In genomic region chr11:74926304-74927030, GRCh38 we compare ENCODE assay signal across 12 cellular contexts.
DNase-seq lines count a peak whose midpoint lies in the region; ATAC-seq and TF ChIP-seq lines count a peak whose summit lies in the region.
"Had no signal": no experiment of that assay in that cellular context is flagged by ENCODE, and none has a peak within 500 bp of the region (broad histone marks: within the 10 kb centered on the region; RNA-seq: fewer than 3 reads in every experiment).

No MANE protein-coding gene starts in this region.

- in situ Hi-C loops in brain microvascular endothelial cell (cut with HindIII; ENCODE audit: low pct_ligation_motif_present, low sequenced_read_pairs): no loop called here

- H3K27me3 ChIP-seq in RWPE2 (ENCODE audit: insufficient read depth, poor library complexity, severe bottlenecking) (no peaks in the 10 kb centered on the region), brain microvascular endothelial cell (replicated peaks) (no peaks in the 10 kb centered on the region)

- H3K36me3 ChIP-seq in RWPE2 (ENCODE audit: low read depth) (peaks cover 23% of the 10 kb centered on the region; the same call in 1 of the 2 replicates), brain microvascular endothelial cell (replicated peaks) (no peaks in the 10 kb centered on the region)

- no peak for TF ChIP-seq CTCF in RWPE2 (IDR thresholded peaks at IDR 0.05; ENCODE audit: poor library complexity, severe bottlenecking)
- TF ChIP-seq CTCF in brain microvascular endothelial cell (IDR thresholded peaks at IDR 0.05; ENCODE audit: low read depth, low read length, missing control alignments): no peak

- H3K4me1 ChIP-seq in RWPE2 (ENCODE audit: insufficient read depth, poor library complexity, severe bottlenecking): peaks cover 4% of the 10 kb centered on the region

- H3K4me3 ChIP-seq in RWPE2 (ENCODE audit: severe bottlenecking) (no peak overlapping the region), brain microvascular endothelial cell (ENCODE audit: low read depth, low read length) (no peak overlapping the region)

- ATAC-seq in RWPE2 (ENCODE audit: low read depth) (peak; percentile 57; the same call in 1 of the 3 replicates), HG02840 (IDR thresholded peaks at IDR 0.05; ENCODE audit: low FRiP score, unreplicated experiment) (no peak), GM21367 (IDR thresholded peaks at IDR 0.05; ENCODE audit: unreplicated experiment) (no peak), GM18867 (IDR thresholded peaks at IDR 0.05; ENCODE audit: unreplicated experiment) (no peak)

- H3K27ac ChIP-seq in RWPE2 (ENCODE audit: poor library complexity, severe bottlenecking) (no peak overlapping the region), brain microvascular endothelial cell (no peak overlapping the region)
- H3K27ac ChIP-seq: C4-2B had no signal

- DNase-seq in stimulated activated CD4-positive, alpha-beta T cell treated with anti-CD3 and anti-CD28 coated beads, Interleukin-15, amount 100 ng/mL, for 24 hours: peak; percentile 27
- no peak for DNase-seq in stimulated activated CD4-positive, alpha-beta T cell treated with anti-CD3 and anti-CD28 coated beads, Interleukin-4, amount 100 ng/mL, for 24 hours
- DNase-seq in RWPE2 (ENCODE audit: low spot score) (no peak), brain microvascular endothelial cell (peak; percentile 22), 8988T (no peak)
- DNase-seq: activated effector memory CD4-positive, alpha-beta T cell treated with anti-CD3 and anti-CD28 coated beads, Interleukin-2, amount 50 U/mL, for 16 hours; GDM1; RPMI8226 had no signal

- no peaks in the 10 kb centered on the region for H3K9me3 ChIP-seq in RWPE2 (ENCODE audit: severe bottlenecking)

Comparison
In these comparisons a context has a peak if more than half of its experiments do, and no peak if none do; other contexts are left out.
1. DNase-seq: peak in stimulated activated CD4-positive, alpha-beta T cell treated with anti-CD3 and anti-CD28 coated beads, Interleukin-15, amount 100 ng/mL, for 24 hours (single experiment) and brain microvascular endothelial cell (single experiment); none in stimulated activated CD4-positive, alpha-beta T cell treated with anti-CD3 and anti-CD28 coated beads, Interleukin-4, amount 100 ng/mL, for 24 hours (single experiment), RWPE2 (single experiment) and 8988T (single experiment).